1 cellular context compared by ENCODE assay signal in the genomic region with DNA sequence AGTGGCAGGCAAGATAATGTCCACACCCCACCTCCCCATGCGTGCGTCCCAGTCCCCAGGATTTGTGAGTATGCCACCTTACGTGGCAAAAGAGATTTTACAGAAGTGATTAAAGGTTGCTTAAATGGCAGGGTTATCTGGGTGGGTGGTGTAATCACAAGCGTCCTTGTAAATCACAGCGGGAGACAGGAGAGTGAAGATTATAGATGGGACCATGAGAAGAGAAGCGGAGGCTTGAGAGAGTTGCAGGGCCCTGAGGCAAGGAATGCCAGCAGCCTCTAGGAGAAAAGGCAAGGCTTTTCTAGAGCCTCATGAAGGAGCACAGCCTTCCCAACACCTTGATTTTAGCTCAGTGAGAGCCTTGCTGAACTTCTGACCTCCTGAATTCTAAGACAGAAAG.
TF ChIP-seq lines count a peak whose summit lies in the region.

No MANE protein-coding gene starts in this region.

TF ChIP-seq in HEK293T, 16 proteins besides CTCF, POLR2A, EP300 and RAD21 (continued from another document):
- TF ChIP-seq, protein P1, sequence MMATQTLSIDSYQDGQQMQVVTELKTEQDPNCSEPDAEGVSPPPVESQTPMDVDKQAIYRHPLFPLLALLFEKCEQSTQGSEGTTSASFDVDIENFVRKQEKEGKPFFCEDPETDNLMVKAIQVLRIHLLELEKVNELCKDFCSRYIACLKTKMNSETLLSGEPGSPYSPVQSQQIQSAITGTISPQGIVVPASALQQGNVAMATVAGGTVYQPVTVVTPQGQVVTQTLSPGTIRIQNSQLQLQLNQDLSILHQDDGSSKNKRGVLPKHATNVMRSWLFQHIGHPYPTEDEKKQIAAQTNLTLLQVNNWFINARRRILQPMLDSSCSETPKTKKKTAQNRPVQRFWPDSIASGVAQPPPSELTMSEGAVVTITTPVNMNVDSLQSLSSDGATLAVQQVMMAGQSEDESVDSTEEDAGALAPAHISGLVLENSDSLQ (IDR thresholded peaks at IDR 0.05) = peak; percentile 91
